Comparison of ENCODE assay signal across 8 cellular contexts in genomic region chr14:75088566-75089373, GRCh38. TPM values are rescaled to one million over a fixed set of nuclear protein-coding genes. Genes with fewer than 3 reads are reported as not detected.
DNase-seq lines count a peak whose midpoint lies in the region; ATAC-seq and TF ChIP-seq lines count a peak whose summit lies in the region.

No MANE protein-coding gene starts in this region.

- no peak overlapping the region for H3K27ac Mint-ChIP-seq in activated naive CD4-positive, alpha-beta T cell treated with anti-CD3 and anti-CD28 coated beads for 36 hours

- no peak for TF ChIP-seq POLR2A in tibial nerve (IDR thresholded peaks at IDR 0.05)

- H3K36me3 ChIP-seq in lung (ENCODE audit: control insufficient read depth in 2 of 2, insufficient read depth in 2 of 2, low read length in 2 of 2) (peaks cover 37 to 44% of the 10 kb centered on the region in 2 donors), tibial nerve (peaks cover 6 to 100% (median 16%) of the 10 kb centered on the region in 3 donors)

- peak; percentile 62 for DNase-seq in activated naive CD4-positive, alpha-beta T cell treated with anti-CD3 and anti-CD28 coated beads for 36 hours
- DNase-seq in activated naive CD4-positive, alpha-beta T cell (lab: John Stamatoyannopoulos, UW) = no peak
- DNase-seq in NCI-H1417 treated with DMSO at 0.1 percent for 48 hours (lab: John Stamatoyannopoulos, UW) (peak; percentile 4), T-helper 9 cell (peak; percentile 17), dorsolateral prefrontal cortex (peak in 3 of 10 donors; percentile 10 to 35 (median 17)), lung (ENCODE audit: low spot score) (peak; percentile 49), tibial nerve (ENCODE audit: low spot score in 2 of 2) (peak in 1 of 2 donors; percentile 92)

- H3K36me3 Mint-ChIP-seq in activated naive CD4-positive, alpha-beta T cell treated with anti-CD3 and anti-CD28 coated beads for 36 hours (ENCODE audit: low read depth) = peaks cover 12% of the 10 kb centered on the region

- TF ChIP-seq CTCF in dorsolateral prefrontal cortex (IDR thresholded peaks at IDR 0.05 in 54 of 56, conservative IDR thresholded peaks at IDR 0.05 in 2 of 56; ENCODE audit: low read depth in 1 of 56, partially characterized antibody in 56 of 56) (peak; percentile 53 to 94 (median 80)), lung (IDR thresholded peaks at IDR 0.05; ENCODE audit: control extremely low read depth, extremely low read depth) (peak; percentile 62), tibial nerve (IDR thresholded peaks at IDR 0.05) (peak; percentile 52 to 83 (median 67))

- H3K4me3 ChIP-seq in dorsolateral prefrontal cortex (no peak overlapping the region), lung (no peak overlapping the region), tibial nerve (no peak overlapping the region)

- H3K27me3 Mint-ChIP-seq in activated naive CD4-positive, alpha-beta T cell treated with anti-CD3 and anti-CD28 coated beads for 36 hours (ENCODE audit: low read depth) = no peaks in the 10 kb centered on the region

- CTCF ChIA-PET in activated naive CD4-positive, alpha-beta T cell treated with anti-CD3 and anti-CD28 coated beads for 36 hours (lab: Charles Lee) = interaction anchor here (0.6 to 6.8 kb wide), 54 partner anchors 10 to 480 kb away, joined by 3 to 75 read pairs (median 4); partner anchors contain the start of genes ACYP1, EIF2B2, MLH3 and PROX2

- intact Hi-C loops in activated naive CD4-positive, alpha-beta T cell treated with anti-CD3 and anti-CD28 coated beads for 36 hours (cut with micrococcal nuclease) = loop anchor here (1.0 kb wide), 3 partner anchors 142 to 227 kb away; no protein-coding TSS in a partner anchor
- intact Hi-C loops in dorsolateral prefrontal cortex (cut with DNase I) = loop anchor here in 1 of 2 donors (2.0 kb wide), 3 partner anchors 142 to 226 kb away; no protein-coding TSS in a partner anchor

- peak overlapping the region in 18 of 59 donors; percentile 8 to 62 (median 36) for H3K27ac ChIP-seq in dorsolateral prefrontal cortex
- H3K27ac ChIP-seq in lung (ENCODE audit: low read depth in 1 of 2, low read length in 1 of 2) = no peak overlapping the region
- H3K27ac ChIP-seq in tibial nerve = no peak overlapping the region

- H3K9me3 ChIP-seq in lung (ENCODE audit: control insufficient read depth in 2 of 2, insufficient read depth in 1 of 2, low read length in 1 of 2) = no peaks in the 10 kb centered on the region
- H3K9me3 ChIP-seq in tibial nerve = no peaks in the 10 kb centered on the region

- ATAC-seq in lung (ENCODE audit: insufficient read depth, low FRiP score) (no peak), GM18517 (IDR thresholded peaks at IDR 0.05; ENCODE audit: unreplicated experiment) (no peak)

- TF ChIP-seq EP300 in tibial nerve (IDR thresholded peaks at IDR 0.05) = peak in 1 of 2 donors; percentile 9

- H3K4me1 ChIP-seq in lung (ENCODE audit: control insufficient read depth in 2 of 2, insufficient read depth in 2 of 2, low read length in 2 of 2) (no peaks in the 10 kb centered on the region), tibial nerve (no peaks in the 10 kb centered on the region)

- H3K4me3 Mint-ChIP-seq in activated naive CD4-positive, alpha-beta T cell treated with anti-CD3 and anti-CD28 coated beads for 36 hours = no peak overlapping the region

- H3K27me3 ChIP-seq in dorsolateral prefrontal cortex = no peaks in the 10 kb centered on the region
- H3K27me3 ChIP-seq in lung (ENCODE audit: control insufficient read depth, insufficient read depth) = no peaks in the 10 kb centered on the region
- no peaks in the 10 kb centered on the region for H3K27me3 ChIP-seq in tibial nerve

- no peaks in the 10 kb centered on the region for H3K4me1 Mint-ChIP-seq in activated naive CD4-positive, alpha-beta T cell treated with anti-CD3 and anti-CD28 coated beads for 36 hours (ENCODE audit: low read depth)

- H3K9me3 Mint-ChIP-seq in activated naive CD4-positive, alpha-beta T cell treated with anti-CD3 and anti-CD28 coated beads for 36 hours = no peaks in the 10 kb centered on the region

- WGBS in lung, 2 donors = 77 to 79% methylated on average over 7 of the region's 7 CpGs
- WGBS in tibial nerve, 2 donors = 60 to 71% methylated on average over 7 of the region's 7 CpGs

RNA-seq across cellular contexts. Expression of gene ZC2HC1C, which starts 19.3 kb away (rescaled TPM):
- total RNA-seq in activated naive CD4-positive, alpha-beta T cell treated with anti-CD3 and anti-CD28 coated beads for 36 hours = under 1 TPM; 0.64 to 0.86 TPM
- total RNA-seq in dorsolateral prefrontal cortex = 10 to 100 TPM in 27 of 120 experiments, 1 to 10 TPM in 93; 3.8 to 18.1 (median 7.8) TPM
- 1 to 10 TPM; 5.6 to 6.7 TPM for total RNA-seq in lung
- polyA plus RNA-seq in lung = 1 to 10 TPM; 2.7 to 7.6 TPM
- total RNA-seq in tibial nerve = 1 to 10 TPM in 3 of 4 donors, under 1 TPM in 1; 0.78 to 3.1 (median 1.2) TPM

RNA-seq across cellular contexts. Expression of gene ACYP1, which starts 24.9 kb away (rescaled TPM):
- total RNA-seq in activated naive CD4-positive, alpha-beta T cell treated with anti-CD3 and anti-CD28 coated beads for 36 hours = 10 to 100 TPM; 46.3 to 50.5 TPM
- total RNA-seq in dorsolateral prefrontal cortex (10 to 100 TPM; 20.7 to 52.4 (median 34.3) TPM), lung (10 to 100 TPM; 16.1 to 17.5 TPM), tibial nerve (10 to 100 TPM in 2 of 4 donors, 1 to 10 TPM in 2; 4.2 to 24.3 (median 9.9) TPM)
- polyA plus RNA-seq in lung = 10 to 100 TPM; 11.6 to 35.5 TPM

RNA-seq across cellular contexts. Expression of gene MLH3, which starts 37.5 kb away (rescaled TPM):
- 10 to 100 TPM; 17.3 to 18.5 TPM for total RNA-seq in activated naive CD4-positive, alpha-beta T cell treated with anti-CD3 and anti-CD28 coated beads for 36 hours
- total RNA-seq in dorsolateral prefrontal cortex = 10 to 100 TPM; 31.8 to 59.8 (median 43.1) TPM
- 10 to 100 TPM; 21.7 to 60.6 TPM for total RNA-seq in lung
- 10 to 100 TPM; 10.1 to 18.1 TPM for polyA plus RNA-seq in lung
- 10 to 100 TPM; 26.4 to 48.1 (median 36.0) TPM for total RNA-seq in tibial nerve

RNA-seq across cellular contexts. Expression of gene NEK9, which starts 38.1 kb away (rescaled TPM):
- total RNA-seq in activated naive CD4-positive, alpha-beta T cell treated with anti-CD3 and anti-CD28 coated beads for 36 hours = 10 to 100 TPM; 53.5 to 55.6 TPM
- total RNA-seq in dorsolateral prefrontal cortex = 100 to 1,000 TPM in 7 of 120 experiments, 10 to 100 TPM in 113; 54.3 to 112 (median 74.8) TPM
- total RNA-seq in lung = 10 to 100 TPM; 74.1 to 76.3 TPM
- polyA plus RNA-seq in lung = 10 to 100 TPM; 23.1 to 32.4 TPM
- total RNA-seq in tibial nerve = 100 to 1,000 TPM in 2 of 4 donors, 10 to 100 TPM in 2; 76.1 to 109 (median 94.4) TPM

Comparison
In these comparisons a context has a peak if more than half of its experiments do, and no peak if none do; other contexts are left out.
1. DNase-seq: peak in activated naive CD4-positive, alpha-beta T cell treated with anti-CD3 and anti-CD28 coated beads for 36 hours (single experiment), NCI-H1417 treated with DMSO at 0.1 percent for 48 hours (single experiment), T-helper 9 cell (single experiment) and lung (single experiment); none in activated naive CD4-positive, alpha-beta T cell (0 of 4).
2. Peak in every context shown above with its lines, with median percentiles within 50 percentile points of each other: CTCF ChIP-seq.